Comparison of ENCODE assay signal across 36 cellular contexts in the genomic region with DNA sequence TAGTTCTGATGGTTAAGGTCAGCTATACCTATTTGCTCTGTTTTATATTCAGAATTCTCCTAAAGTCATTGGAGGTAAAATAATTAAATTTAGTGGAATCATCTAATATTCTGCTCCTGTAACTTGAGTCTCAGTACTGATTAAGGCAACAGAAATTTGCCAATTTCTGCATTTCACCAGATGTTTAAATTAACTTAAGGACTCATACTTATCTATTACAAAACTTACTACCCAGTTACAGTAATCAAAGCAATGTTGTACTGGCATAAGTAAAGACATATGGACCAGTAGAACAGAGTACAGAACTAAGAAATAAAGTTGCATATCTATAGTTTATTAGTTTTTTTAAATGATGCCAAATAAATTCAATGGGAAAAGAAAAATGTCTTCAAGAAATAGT.
"Had no signal": no experiment of that assay in that cellular context is flagged by ENCODE, and none has a peak within 500 bp of the region (broad histone marks: within the 10 kb centered on the region; RNA-seq: fewer than 3 reads in every experiment).

No MANE protein-coding gene starts in this region.

- H3K4me3 ChIP-seq: coronary artery, esophagus muscularis mucosa, gastroesophageal sphincter, heart right ventricle, hepatocyte had no signal

- H3K4me3 Mint-ChIP-seq: activated B cell treated with CpG ODN at 0.5 μM for 24 hours; activated CD4-positive, alpha-beta memory T cell treated with anti-CD3 and anti-CD28 coated beads for 36 hours; activated CD4-positive, alpha-beta T cell treated with anti-CD3 and anti-CD28 coated beads for 36 hours; activated CD4-positive, alpha-beta T cell treated with anti-CD3 and anti-CD28 coated beads, Interleukin-2, amount 10 ng/mL, durations not matched to agents 24 days and 14 days; activated CD8-positive, alpha-beta memory T cell treated with anti-CD3 and anti-CD28 coated beads, Interleukin-2, amount 10 ng/mL, durations not matched to agents 7 days and 5 days; activated CD8-positive, alpha-beta T cell treated with anti-CD3 and anti-CD28 coated beads, Interleukin-2, amount 10 ng/mL, durations not matched to agents 7 days and 5 days; activated naive CD4-positive, alpha-beta T cell treated with anti-CD3 and anti-CD28 coated beads, Interleukin-2, amount 10 ng/mL, durations not matched to agents 7 days and 5 days; activated naive CD8-positive, alpha-beta T cell treated with anti-CD3 and anti-CD28 coated beads, Interleukin-2, amount 10 ng/mL, durations not matched to agents 7 days and 5 days; activated T-helper 1 cell treated with anti-CD3 and anti-CD28 coated beads, Interleukin-12 subunit alpha, Interleukin-12 subunit beta, Interleukin-2, Interleukin-4 antibody, amounts not matched to agents 30 ng/mL and 10 ng/mL and 1 ng/mL, durations not matched to agents 14 hours and 24 hours and 36 hours; central memory CD8-positive, alpha-beta T cell; dendritic cell treated with granulocyte-macrophage colony-stimulating factor and Interleukin-4, amounts not matched to agents 40 ng/mL and 50 ng/mL, for 4 days; effector memory CD8-positive, alpha-beta T cell; T-helper 17 cell; T-helper 2 cell treated with Interferon-gamma antibody and Interleukin-4, amounts not matched to agents 5 μg/mL and 100 μg/mL, for 36 hours had no signal

- H3K27ac Mint-ChIP-seq: activated B cell treated with CpG ODN at 0.5 μM for 24 hours; activated CD4-positive, alpha-beta memory T cell treated with anti-CD3 and anti-CD28 coated beads for 36 hours; activated CD4-positive, alpha-beta T cell treated with anti-CD3 and anti-CD28 coated beads for 36 hours; activated CD4-positive, alpha-beta T cell treated with anti-CD3 and anti-CD28 coated beads, Interleukin-2, amount 10 ng/mL, durations not matched to agents 24 days and 14 days; activated CD8-positive, alpha-beta memory T cell treated with anti-CD3 and anti-CD28 coated beads, Interleukin-2, amount 10 ng/mL, durations not matched to agents 7 days and 5 days; activated CD8-positive, alpha-beta T cell treated with anti-CD3 and anti-CD28 coated beads, Interleukin-2, amount 10 ng/mL, durations not matched to agents 7 days and 5 days; activated naive CD4-positive, alpha-beta T cell treated with anti-CD3 and anti-CD28 coated beads, Interleukin-2, amount 10 ng/mL, durations not matched to agents 7 days and 5 days; activated naive CD4-positive, alpha-beta T cell treated with anti-CD3 and anti-CD28 coated beads, Interleukin-2, amount 50 U/mL, for 72 hours; activated naive CD8-positive, alpha-beta T cell treated with anti-CD3 and anti-CD28 coated beads, Interleukin-2, amount 10 ng/mL, durations not matched to agents 7 days and 5 days; activated T-helper 1 cell treated with anti-CD3 and anti-CD28 coated beads, Interleukin-12 subunit alpha, Interleukin-12 subunit beta, Interleukin-2, Interleukin-4 antibody, amounts not matched to agents 30 ng/mL and 10 ng/mL and 1 ng/mL, durations not matched to agents 14 hours and 24 hours and 36 hours; activated T-helper 2 cell treated with anti-CD3 and anti-CD28 coated beads, Interferon-gamma antibody, Interleukin-2, Interleukin-4, amounts not matched to agents 10 μg/mL and 5 μg/mL and 100 μg/mL, durations not matched to agents 14 hours and 24 hours and 36 hours; dendritic cell treated with granulocyte-macrophage colony-stimulating factor and Interleukin-4, amounts not matched to agents 40 ng/mL and 50 ng/mL, for 4 days; effector memory CD8-positive, alpha-beta T cell; T-helper 17 cell; T-helper 2 cell treated with Interferon-gamma antibody and Interleukin-4, amounts not matched to agents 5 μg/mL and 100 μg/mL, for 36 hours had no signal

- DNase-seq: activated B cell treated with CpG ODN at 0.5 μM for 24 hours; activated CD4-positive, alpha-beta memory T cell treated with anti-CD3 and anti-CD28 coated beads for 36 hours; activated CD4-positive, alpha-beta T cell treated with anti-CD3 and anti-CD28 coated beads for 36 hours; activated CD4-positive, alpha-beta T cell treated with anti-CD3 and anti-CD28 coated beads, Interleukin-2, amount 10 ng/mL, durations not matched to agents 24 days and 14 days; activated CD8-positive, alpha-beta memory T cell treated with anti-CD3 and anti-CD28 coated beads, Interleukin-2, amount 10 ng/mL, durations not matched to agents 7 days and 5 days; activated CD8-positive, alpha-beta memory T cell treated with anti-CD3 and anti-CD28 coated beads, Interleukin-2, amount 50 U/mL, for 4 hours; activated CD8-positive, alpha-beta T cell treated with anti-CD3 and anti-CD28 coated beads, Interleukin-2, amount 10 ng/mL, durations not matched to agents 7 days and 5 days; activated gamma-delta T cell; activated naive CD4-positive, alpha-beta T cell; activated naive CD4-positive, alpha-beta T cell treated with anti-CD3 and anti-CD28 coated beads, Interleukin-2, amount 10 ng/mL, durations not matched to agents 7 days and 5 days; activated naive CD8-positive, alpha-beta T cell treated with anti-CD3 and anti-CD28 coated beads, Interleukin-2, amount 10 ng/mL, durations not matched to agents 7 days and 5 days; activated T-cell treated with anti-CD3 and anti-CD28 coated beads, Interleukin-2, amount 50 U/mL, for 1 hour; activated T-cell treated with anti-CD3 and anti-CD28 coated beads, Interleukin-2, amount 50 U/mL, for 48 hours; amniotic stem cell; anterior cingulate cortex; brain microvascular endothelial cell; effector CD4-positive, alpha-beta T cell; effector memory CD8-positive, alpha-beta T cell; erythroblast; foreskin melanocyte; heart right ventricle; T-helper 1 cell; T-helper 17 cell; T1000; WERI-Rb-1 had no signal

- H3K9me3 Mint-ChIP-seq: activated CD4-positive, alpha-beta T cell treated with anti-CD3 and anti-CD28 coated beads, Interleukin-2, amount 10 ng/mL, durations not matched to agents 24 days and 14 days; activated naive CD8-positive, alpha-beta T cell treated with anti-CD3 and anti-CD28 coated beads, Interleukin-2, amount 10 ng/mL, durations not matched to agents 7 days and 5 days; activated T-helper 1 cell treated with anti-CD3 and anti-CD28 coated beads, Interleukin-12 subunit alpha, Interleukin-12 subunit beta, Interleukin-2, Interleukin-4 antibody, amounts not matched to agents 30 ng/mL and 10 ng/mL and 1 ng/mL, durations not matched to agents 14 hours and 24 hours and 36 hours; activated T-helper 2 cell treated with anti-CD3 and anti-CD28 coated beads, Interferon-gamma antibody, Interleukin-2, Interleukin-4, amounts not matched to agents 10 μg/mL and 5 μg/mL and 100 μg/mL, durations not matched to agents 14 hours and 24 hours and 36 hours; T-helper 2 cell treated with Interferon-gamma antibody and Interleukin-4, amounts not matched to agents 5 μg/mL and 100 μg/mL, for 36 hours had no signal

- ATAC-seq: activated CD4-positive, alpha-beta T cell treated with anti-CD3 and anti-CD28 coated beads for 36 hours; activated CD4-positive, CD25-positive, alpha-beta regulatory T cell treated with anti-CD3 and anti-CD28 coated beads, Interleukin-2, amount 50 U/mL, for 24 hours; activated CD8-positive, alpha-beta memory T cell treated with anti-CD3 and anti-CD28 coated beads, Interleukin-2, amount 10 ng/mL, durations not matched to agents 7 days and 5 days; activated CD8-positive, alpha-beta T cell treated with anti-CD3 and anti-CD28 coated beads, Interleukin-2, amount 10 ng/mL, durations not matched to agents 7 days and 5 days; activated naive CD4-positive, alpha-beta T cell treated with anti-CD3 and anti-CD28 coated beads, Interleukin-2, amount 50 U/mL, for 72 hours; effector memory CD8-positive, alpha-beta T cell; gastroesophageal sphincter; heart right ventricle; T-helper 17 cell had no signal

- H3K9me3 ChIP-seq: esophagus muscularis mucosa, gastroesophageal sphincter, heart right ventricle had no signal

- H3K36me3 ChIP-seq: brain microvascular endothelial cell, esophagus muscularis mucosa, gastroesophageal sphincter, heart right ventricle, WERI-Rb-1 had no signal

- H3K36me3 Mint-ChIP-seq: activated CD4-positive, alpha-beta memory T cell treated with anti-CD3 and anti-CD28 coated beads for 36 hours; activated CD8-positive, alpha-beta memory T cell treated with anti-CD3 and anti-CD28 coated beads, Interleukin-2, amount 10 ng/mL, durations not matched to agents 7 days and 5 days; activated naive CD4-positive, alpha-beta T cell treated with anti-CD3 and anti-CD28 coated beads, Interleukin-2, amount 10 ng/mL, durations not matched to agents 7 days and 5 days; activated naive CD4-positive, alpha-beta T cell treated with anti-CD3 and anti-CD28 coated beads, Interleukin-2, amount 50 U/mL, for 72 hours; activated naive CD8-positive, alpha-beta T cell treated with anti-CD3 and anti-CD28 coated beads, Interleukin-2, amount 10 ng/mL, durations not matched to agents 7 days and 5 days had no signal

- H3K27ac ChIP-seq: brain microvascular endothelial cell, coronary artery, esophagus muscularis mucosa, gastroesophageal sphincter, heart right ventricle, hepatocyte, WERI-Rb-1 had no signal

- H3K4me1 ChIP-seq: esophagus muscularis mucosa, gastroesophageal sphincter, heart right ventricle had no signal

- H3K27me3 Mint-ChIP-seq: activated B cell treated with CpG ODN at 0.5 μM for 24 hours; activated CD4-positive, alpha-beta memory T cell treated with anti-CD3 and anti-CD28 coated beads for 36 hours; activated CD4-positive, alpha-beta T cell treated with anti-CD3 and anti-CD28 coated beads for 36 hours; activated CD4-positive, alpha-beta T cell treated with anti-CD3 and anti-CD28 coated beads, Interleukin-2, amount 10 ng/mL, durations not matched to agents 24 days and 14 days; activated CD8-positive, alpha-beta memory T cell treated with anti-CD3 and anti-CD28 coated beads, Interleukin-2, amount 10 ng/mL, durations not matched to agents 7 days and 5 days; activated naive CD4-positive, alpha-beta T cell treated with anti-CD3 and anti-CD28 coated beads, Interleukin-2, amount 10 ng/mL, durations not matched to agents 7 days and 5 days; activated naive CD8-positive, alpha-beta T cell treated with anti-CD3 and anti-CD28 coated beads, Interleukin-2, amount 10 ng/mL, durations not matched to agents 7 days and 5 days; central memory CD8-positive, alpha-beta T cell; dendritic cell treated with granulocyte-macrophage colony-stimulating factor and Interleukin-4, amounts not matched to agents 40 ng/mL and 50 ng/mL, for 4 days; effector memory CD8-positive, alpha-beta T cell; T-helper 17 cell had no signal

- H3K27me3 ChIP-seq: brain microvascular endothelial cell, esophagus muscularis mucosa, gastroesophageal sphincter, heart right ventricle, hepatocyte had no signal

- H3K4me1 Mint-ChIP-seq: activated B cell treated with CpG ODN at 0.5 μM for 24 hours; activated CD4-positive, alpha-beta T cell treated with anti-CD3 and anti-CD28 coated beads for 36 hours; activated CD4-positive, alpha-beta T cell treated with anti-CD3 and anti-CD28 coated beads, Interleukin-2, amount 10 ng/mL, durations not matched to agents 24 days and 14 days; activated CD8-positive, alpha-beta memory T cell treated with anti-CD3 and anti-CD28 coated beads, Interleukin-2, amount 10 ng/mL, durations not matched to agents 7 days and 5 days; activated naive CD4-positive, alpha-beta T cell treated with anti-CD3 and anti-CD28 coated beads, Interleukin-2, amount 10 ng/mL, durations not matched to agents 7 days and 5 days; activated naive CD8-positive, alpha-beta T cell treated with anti-CD3 and anti-CD28 coated beads, Interleukin-2, amount 10 ng/mL, durations not matched to agents 7 days and 5 days; central memory CD8-positive, alpha-beta T cell; T-helper 17 cell had no signal
